ENCODE assay signal across 33 cellular contexts in genomic region chr20:61819484-61819846, GRCh38.
"Had no signal": no experiment of that assay in that cellular context is flagged by ENCODE, and none has a peak within 500 bp of the region (broad histone marks: within the 10 kb centered on the region; RNA-seq: fewer than 3 reads in every experiment).

No MANE protein-coding gene starts in this region.

- ATAC-seq: activated CD4-positive, alpha-beta T cell treated with anti-CD3 and anti-CD28 coated beads for 36 hours; activated CD8-positive, alpha-beta memory T cell treated with anti-CD3 and anti-CD28 coated beads, Interleukin-2, amount 10 ng/mL, durations not matched to agents 7 days and 5 days; activated CD8-positive, alpha-beta T cell treated with anti-CD3 and anti-CD28 coated beads, Interleukin-2, amount 10 ng/mL, durations not matched to agents 7 days and 5 days; activated naive CD8-positive, alpha-beta T cell treated with anti-CD3 and anti-CD28 coated beads, Interleukin-2, amount 50 U/mL, for 24 hours; body of pancreas; gastroesophageal sphincter had no signal

- H3K27ac Mint-ChIP-seq: activated CD4-positive, alpha-beta memory T cell treated with anti-CD3 and anti-CD28 coated beads for 36 hours; activated CD4-positive, alpha-beta T cell treated with anti-CD3 and anti-CD28 coated beads for 36 hours; activated CD4-positive, alpha-beta T cell treated with anti-CD3 and anti-CD28 coated beads, Interleukin-2, amount 10 ng/mL, durations not matched to agents 24 days and 14 days; activated CD8-positive, alpha-beta memory T cell treated with anti-CD3 and anti-CD28 coated beads, Interleukin-2, amount 10 ng/mL, durations not matched to agents 7 days and 5 days; activated CD8-positive, alpha-beta T cell treated with anti-CD3 and anti-CD28 coated beads, Interleukin-2, amount 10 ng/mL, durations not matched to agents 7 days and 5 days; activated naive CD4-positive, alpha-beta T cell treated with anti-CD3 and anti-CD28 coated beads for 36 hours; activated naive CD4-positive, alpha-beta T cell treated with anti-CD3 and anti-CD28 coated beads, Interleukin-2, amount 50 U/mL, for 24 hours; activated naive CD8-positive, alpha-beta T cell treated with anti-CD3 and anti-CD28 coated beads, Interleukin-2, amount 50 U/mL, for 24 hours; activated T-helper 1 cell treated with anti-CD3 and anti-CD28 coated beads, Interleukin-12 subunit alpha, Interleukin-12 subunit beta, Interleukin-2, Interleukin-4 antibody, amounts not matched to agents 30 ng/mL and 10 ng/mL and 1 ng/mL, durations not matched to agents 14 hours and 24 hours and 36 hours; activated T-helper 2 cell treated with anti-CD3 and anti-CD28 coated beads, Interferon-gamma antibody, Interleukin-2, Interleukin-4, amounts not matched to agents 10 μg/mL and 5 μg/mL and 100 μg/mL, durations not matched to agents 14 hours and 24 hours and 36 hours had no signal

- H3K9me3 ChIP-seq: adrenal gland, body of pancreas, breast epithelium, colonic mucosa, esophagus squamous epithelium, gastroesophageal sphincter had no signal

- H3K27ac ChIP-seq: adrenal gland, body of pancreas, breast epithelium, cardiac muscle cell, colonic mucosa, epithelial cell of prostate, esophagus squamous epithelium, gastroesophageal sphincter had no signal

- H3K4me1 Mint-ChIP-seq: activated CD4-positive, alpha-beta T cell treated with anti-CD3 and anti-CD28 coated beads for 36 hours; activated CD4-positive, alpha-beta T cell treated with anti-CD3 and anti-CD28 coated beads, Interleukin-2, amount 10 ng/mL, durations not matched to agents 24 days and 14 days; activated CD8-positive, alpha-beta memory T cell treated with anti-CD3 and anti-CD28 coated beads, Interleukin-2, amount 10 ng/mL, durations not matched to agents 7 days and 5 days; activated naive CD4-positive, alpha-beta T cell treated with anti-CD3 and anti-CD28 coated beads, Interleukin-2, amount 50 U/mL, for 24 hours; activated naive CD8-positive, alpha-beta T cell treated with anti-CD3 and anti-CD28 coated beads for 36 hours; activated naive CD8-positive, alpha-beta T cell treated with anti-CD3 and anti-CD28 coated beads, Interleukin-2, amount 50 U/mL, for 24 hours had no signal

- H3K4me3 ChIP-seq: adrenal gland, body of pancreas, breast epithelium, cardiac muscle cell, colonic mucosa, esophagus squamous epithelium, gastroesophageal sphincter had no signal

- H3K4me1 ChIP-seq: adrenal gland, body of pancreas, breast epithelium, colonic mucosa, esophagus squamous epithelium, gastroesophageal sphincter had no signal

- H3K4me3 Mint-ChIP-seq: activated CD4-positive, alpha-beta memory T cell treated with anti-CD3 and anti-CD28 coated beads for 36 hours; activated CD4-positive, alpha-beta T cell treated with anti-CD3 and anti-CD28 coated beads for 36 hours; activated CD4-positive, alpha-beta T cell treated with anti-CD3 and anti-CD28 coated beads, Interleukin-2, amount 10 ng/mL, durations not matched to agents 24 days and 14 days; activated CD8-positive, alpha-beta memory T cell treated with anti-CD3 and anti-CD28 coated beads, Interleukin-2, amount 10 ng/mL, durations not matched to agents 7 days and 5 days; activated CD8-positive, alpha-beta T cell treated with anti-CD3 and anti-CD28 coated beads, Interleukin-2, amount 10 ng/mL, durations not matched to agents 7 days and 5 days; activated naive CD4-positive, alpha-beta T cell treated with anti-CD3 and anti-CD28 coated beads for 36 hours; activated naive CD4-positive, alpha-beta T cell treated with anti-CD3 and anti-CD28 coated beads, Interleukin-2, amount 50 U/mL, for 24 hours; activated naive CD8-positive, alpha-beta T cell treated with anti-CD3 and anti-CD28 coated beads for 36 hours; activated naive CD8-positive, alpha-beta T cell treated with anti-CD3 and anti-CD28 coated beads, Interleukin-2, amount 50 U/mL, for 24 hours; activated T-helper 1 cell treated with anti-CD3 and anti-CD28 coated beads, Interleukin-12 subunit alpha, Interleukin-12 subunit beta, Interleukin-2, Interleukin-4 antibody, amounts not matched to agents 30 ng/mL and 10 ng/mL and 1 ng/mL, durations not matched to agents 14 hours and 24 hours and 36 hours had no signal

- DNase-seq: activated CD4-positive, alpha-beta memory T cell treated with anti-CD3 and anti-CD28 coated beads for 36 hours; activated CD4-positive, alpha-beta T cell treated with anti-CD3 and anti-CD28 coated beads for 36 hours; activated CD4-positive, alpha-beta T cell treated with anti-CD3 and anti-CD28 coated beads, Interleukin-2, amount 10 ng/mL, durations not matched to agents 24 days and 14 days; activated CD4-positive, CD25-positive, alpha-beta regulatory T cell; activated CD4-positive, CD25-positive, alpha-beta regulatory T cell treated with anti-CD3 and anti-CD28 coated beads, Interleukin-2, amount 50 U/mL, for 72 hours; activated CD8-positive, alpha-beta memory T cell treated with anti-CD3 and anti-CD28 coated beads, Interleukin-2, amount 10 ng/mL, durations not matched to agents 7 days and 5 days; activated CD8-positive, alpha-beta memory T cell treated with anti-CD3 and anti-CD28 coated beads, Interleukin-2, amount 50 U/mL, for 4 hours; activated CD8-positive, alpha-beta T cell treated with anti-CD3 and anti-CD28 coated beads, Interleukin-2, amount 10 ng/mL, durations not matched to agents 7 days and 5 days; activated effector memory CD4-positive, alpha-beta T cell treated with anti-CD3 and anti-CD28 coated beads, Interleukin-2, amount 50 U/mL, for 16 hours; activated naive CD4-positive, alpha-beta T cell treated with anti-CD3 and anti-CD28 coated beads for 36 hours; activated naive CD8-positive, alpha-beta T cell treated with anti-CD3 and anti-CD28 coated beads for 36 hours; activated naive CD8-positive, alpha-beta T cell treated with anti-CD3 and anti-CD28 coated beads, Interleukin-2, amount 50 U/mL, for 24 hours; activated T-cell treated with anti-CD3 and anti-CD28 coated beads, Interleukin-2, amount 50 U/mL, for 1 hour; activated T-cell treated with anti-CD3 and anti-CD28 coated beads, Interleukin-2, amount 50 U/mL, for 48 hours; adrenal gland; amygdala; body of pancreas; central memory CD4-positive, alpha-beta T cell; cerebellar nuclear complex; colonic mucosa; effector CD8-positive, alpha-beta T cell; esophagus squamous epithelium; foreskin melanocyte; T-helper 2 cell had no signal

- H3K36me3 Mint-ChIP-seq: activated CD4-positive, alpha-beta memory T cell treated with anti-CD3 and anti-CD28 coated beads for 36 hours; activated CD8-positive, alpha-beta memory T cell treated with anti-CD3 and anti-CD28 coated beads, Interleukin-2, amount 10 ng/mL, durations not matched to agents 7 days and 5 days; activated naive CD4-positive, alpha-beta T cell treated with anti-CD3 and anti-CD28 coated beads, Interleukin-2, amount 50 U/mL, for 24 hours; activated naive CD8-positive, alpha-beta T cell treated with anti-CD3 and anti-CD28 coated beads for 36 hours had no signal

- FAIRE-seq: endometrium, endothelial cell of umbilical vein had no signal

- H3K36me3 ChIP-seq: adrenal gland, breast epithelium, cardiac muscle cell, colonic mucosa, esophagus squamous epithelium, gastroesophageal sphincter had no signal

- H3K27me3 Mint-ChIP-seq: activated CD4-positive, alpha-beta memory T cell treated with anti-CD3 and anti-CD28 coated beads for 36 hours; activated CD4-positive, alpha-beta T cell treated with anti-CD3 and anti-CD28 coated beads for 36 hours; activated CD4-positive, alpha-beta T cell treated with anti-CD3 and anti-CD28 coated beads, Interleukin-2, amount 10 ng/mL, durations not matched to agents 24 days and 14 days; activated CD8-positive, alpha-beta memory T cell treated with anti-CD3 and anti-CD28 coated beads, Interleukin-2, amount 10 ng/mL, durations not matched to agents 7 days and 5 days; activated naive CD4-positive, alpha-beta T cell treated with anti-CD3 and anti-CD28 coated beads, Interleukin-2, amount 50 U/mL, for 24 hours; activated naive CD8-positive, alpha-beta T cell treated with anti-CD3 and anti-CD28 coated beads for 36 hours; activated naive CD8-positive, alpha-beta T cell treated with anti-CD3 and anti-CD28 coated beads, Interleukin-2, amount 50 U/mL, for 24 hours had no signal

- H3K27me3 ChIP-seq: adrenal gland, body of pancreas, cardiac muscle cell, colonic mucosa, esophagus squamous epithelium, gastroesophageal sphincter had no signal
